Comparison of ENCODE assay signal across 10 cellular contexts in the genomic region with DNA sequence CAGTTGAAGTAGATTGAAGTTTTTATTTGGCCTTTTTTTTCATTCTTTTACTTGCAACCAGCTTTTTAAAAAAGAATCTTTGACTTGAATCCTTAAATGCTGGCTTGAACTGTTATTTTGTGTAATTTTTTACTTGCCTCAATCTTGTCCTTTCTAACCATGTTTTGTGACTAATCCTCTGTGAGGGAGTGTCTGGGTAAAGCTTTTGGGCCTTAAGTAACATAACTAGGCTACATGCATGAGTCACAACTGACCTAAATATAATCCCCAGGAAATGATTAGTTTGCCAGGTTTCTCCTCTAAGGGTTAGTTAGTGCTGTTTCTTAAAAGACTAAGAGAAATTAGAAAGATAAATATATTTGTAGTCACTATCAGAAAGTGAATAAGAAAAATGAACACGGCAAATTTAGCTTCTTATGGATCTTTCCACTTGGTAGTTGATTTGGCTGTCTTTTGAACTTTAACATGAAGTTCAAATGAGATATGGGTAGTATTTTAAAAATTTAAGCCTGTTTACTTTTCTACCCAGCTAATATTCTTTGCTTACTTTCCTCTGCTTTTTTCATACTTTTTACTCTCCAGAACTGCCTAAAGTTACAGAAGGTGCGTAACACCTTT. TPM values are rescaled to one million over a fixed set of nuclear protein-coding genes. Genes with fewer than 3 reads are reported as not detected.
DNase-seq lines count a peak whose midpoint lies in the region; ATAC-seq and TF ChIP-seq lines count a peak whose summit lies in the region.
"Had no signal": no experiment of that assay in that cellular context is flagged by ENCODE, and none has a peak within 500 bp of the region (broad histone marks: within the 10 kb centered on the region; RNA-seq: fewer than 3 reads in every experiment).

No MANE protein-coding gene starts in this region.

- H3K4me3 ChIP-seq in skeletal muscle tissue (ENCODE audit: low read length in 3 of 3): no peak overlapping the region

- CTCF ChIA-PET in T-cell (lab: Charles Lee): interaction anchor here (0.8 to 3.0 kb wide), 12 partner anchors 11 to 682 kb away, joined by 3 to 24 read pairs (median 4); a partner anchor contains a TSS

- peak; percentile 70 for DNase-seq in AG09319 (ENCODE audit: extremely low read depth, low read depth)
- no peak for DNase-seq in T-cell
- peak; percentile 87 for DNase-seq in fibroblast of the conjunctiva (ENCODE audit: low read depth)
- DNase-seq in NCI-H1092 (lab: John Stamatoyannopoulos, UW): no peak
- no peak for DNase-seq in NCI-H748 (lab: John Stamatoyannopoulos, UW; ENCODE audit: unreplicated experiment)

- no peaks in the 10 kb centered on the region for H3K27me3 ChIP-seq in skeletal muscle tissue (ENCODE audit: control insufficient read depth in 3 of 3, insufficient read depth in 3 of 3, low read length in 3 of 3)

- peaks cover 43% of the 10 kb centered on the region for H3K36me3 Mint-ChIP-seq in T-cell

- H3K4me3 Mint-ChIP-seq in T-cell: peak overlapping the region in 1 of 3 donors; percentile 21

- peaks cover 11 to 34% (median 19%) of the 10 kb centered on the region in 3 donors for H3K36me3 ChIP-seq in skeletal muscle tissue (ENCODE audit: control insufficient read depth in 3 of 3, insufficient read depth in 3 of 3, low read length in 3 of 3)

- no peaks in the 10 kb centered on the region for H3K27me3 Mint-ChIP-seq in T-cell

- ATAC-seq in GM19025 (IDR thresholded peaks at IDR 0.05; ENCODE audit: low read depth, unreplicated experiment) (peak; percentile 65), HG03196 (IDR thresholded peaks at IDR 0.05; ENCODE audit: unreplicated experiment) (peak; percentile 87), T-cell (replicated peaks in 1 of 4) (peak; percentile 50 to 90 (median 78))

- peaks cover 14 to 22% (median 20%) of the 10 kb centered on the region in 3 donors for H3K4me1 Mint-ChIP-seq in T-cell

- H3K27ac Mint-ChIP-seq in T-cell: peak overlapping the region; percentile 66 to 84

- no peaks in the 10 kb centered on the region for H3K9me3 ChIP-seq in skeletal muscle tissue (ENCODE audit: control insufficient read depth in 3 of 3, low read length in 3 of 3)

- H3K9ac ChIP-seq in skeletal muscle tissue (ENCODE audit: low read depth in 1 of 3, low read length in 3 of 3): peak overlapping the region in 2 of 3 donors; percentile 46 to 69

- H3K4me1 ChIP-seq in skeletal muscle tissue (ENCODE audit: control insufficient read depth in 3 of 3, insufficient read depth in 3 of 3, low read length in 3 of 3): peaks cover 4 to 10% (median 5%) of the 10 kb centered on the region in 3 donors

- H3K9me3 Mint-ChIP-seq in T-cell: no peaks in the 10 kb centered on the region

- no peak for TF ChIP-seq CTCF in AG09319 (IDR thresholded peaks at IDR 0.05; ENCODE audit: low read depth, low read length)

- POLR2A ChIA-PET in T-cell (lab: Charles Lee): interaction anchor here (0.5 to 0.7 kb wide), 3 partner anchors 14 to 471 kb away, joined by 3 to 4 read pairs (median 3); a partner anchor contains a TSS

- H3K27ac ChIP-seq in skeletal muscle tissue (ENCODE audit: low read depth, low read length): peak overlapping the region; percentile 5
- H3K27ac ChIP-seq: HL-60 had no signal

RNA-seq across cellular contexts. Expression of a gene that starts 13.0 kb away (rescaled TPM):
- total RNA-seq in T-cell: 10 to 100 TPM; 20.8 to 37.0 (median 34.7) TPM
- 21.9 TPM for total RNA-seq in skeletal muscle tissue

RNA-seq across cellular contexts. Expression of a gene that starts 46.8 kb away (rescaled TPM):
- total RNA-seq in T-cell: not detected
- total RNA-seq in skeletal muscle tissue: 2.6 TPM
- total RNA-seq: mononuclear cell had no signal

Comparison
In these comparisons a context has a peak if more than half of its experiments do, and no peak if none do; other contexts are left out.
1. DNase-seq: peak in AG09319 (single experiment) and fibroblast of the conjunctiva (single experiment); none in T-cell (0 of 34), NCI-H1092 (single experiment) and NCI-H748 (single experiment).
2. Peak in every context shown above with its lines, with median percentiles within 50 percentile points of each other: ATAC-seq.